Comparison of ENCODE assay signal across 10 cellular contexts in genomic region chr5:78640622-78641021, GRCh38. TPM values are rescaled to one million over a fixed set of nuclear protein-coding genes. Genes with fewer than 3 reads are reported as not detected.
DNase-seq lines count a peak whose midpoint lies in the region; ATAC-seq, FAIRE-seq and TF ChIP-seq lines count a peak whose summit lies in the region.
"Had no signal": no experiment of that assay in that cellular context is flagged by ENCODE, and none has a peak within 500 bp of the region (broad histone marks: within the 10 kb centered on the region; RNA-seq: fewer than 3 reads in every experiment).

No MANE protein-coding gene starts in this region.

- H3K36me3 ChIP-seq in SJSA1: peaks cover 12% of the 10 kb centered on the region
- H3K36me3 ChIP-seq: lower lobe of right lung, upper lobe of left lung had no signal

- H3K4me1 ChIP-seq in SJSA1 (replicated peaks): peaks cover 52% of the 10 kb centered on the region

- no peak overlapping the region for H3K4me3 ChIP-seq in SJSA1
- H3K4me3 ChIP-seq: lower lobe of right lung, upper lobe of left lung had no signal

- ATAC-seq in GM18517 (IDR thresholded peaks at IDR 0.05; ENCODE audit: unreplicated experiment) (peak; percentile 68), HG02623 (IDR thresholded peaks at IDR 0.05; ENCODE audit: unreplicated experiment) (peak; percentile 56), GM19455 (IDR thresholded peaks at IDR 0.05; ENCODE audit: unreplicated experiment) (no peak), HG02610 (IDR thresholded peaks at IDR 0.05; ENCODE audit: unreplicated experiment) (no peak)
- ATAC-seq: lower lobe of right lung had no signal

- H3K27ac Mint-ChIP-seq in nephron: peak overlapping the region; percentile 85 to 88 (median 85)

- H3K27ac ChIP-seq in SJSA1: 0 out of 2 replicates have a peak overlapping the region, but pooled peaks have one; percentile 7
- H3K27ac ChIP-seq: lower lobe of right lung, upper lobe of left lung had no signal

- H3K27me3 Mint-ChIP-seq in nephron (ENCODE audit: low read depth): peaks cover 5% of the 10 kb centered on the region

- no peak for FAIRE-seq in urothelium cell line (lab: Jason Lieb, UNC)
- FAIRE-seq in D721Med (lab: Jason Lieb, UNC): no peak

- DNase-seq in SJSA1 (ENCODE audit: low read depth in 1 of 2, low spot score in 2 of 2) (no peak), urothelium cell line (ENCODE audit: low spot score) (no peak), D721Med (ENCODE audit: insufficient read length, low spot score) (no peak)
- DNase-seq: lower lobe of right lung, upper lobe of left lung had no signal

- peaks cover 26% of the 10 kb centered on the region for H3K36me3 Mint-ChIP-seq in nephron (ENCODE audit: low read depth)

- TF ChIP-seq CTCF in nephron (IDR thresholded peaks at IDR 0.05; ENCODE audit: unreplicated experiment in 3 of 3) (no peak), D721Med (IDR thresholded peaks at IDR 0.05; ENCODE audit: insufficient read depth, missing control alignments) (no peak)

- no peaks in the 10 kb centered on the region for H3K27me3 ChIP-seq in SJSA1 (replicated peaks)
- H3K27me3 ChIP-seq: upper lobe of left lung had no signal

- peak overlapping the region; percentile 7 to 46 (median 8) for H3K4me3 Mint-ChIP-seq in nephron

- peaks cover 70% of the 10 kb centered on the region for H3K4me1 Mint-ChIP-seq in nephron

- no peaks in the 10 kb centered on the region for H3K9me3 ChIP-seq in SJSA1 (replicated peaks)
- H3K9me3 ChIP-seq: lower lobe of right lung, upper lobe of left lung had no signal

- H3K9me3 Mint-ChIP-seq in nephron: no peaks in the 10 kb centered on the region

RNA-seq across cellular contexts. Expression of gene LHFPL2, which starts 8.0 kb away (rescaled TPM):
- 19.3 and 45.7 TPM in 2 replicates for total RNA-seq in SJSA1 (2014; rRNA removed; shearing (Covaris generic))

Comparison
In these comparisons a context has a peak if more than half of its experiments do, and no peak if none do; other contexts are left out.
1. ATAC-seq: peak in GM18517 (single experiment) and HG02623 (single experiment); none in GM19455 (single experiment) and HG02610 (single experiment).